Comparison of ENCODE assay signal across 8 cellular contexts in the genomic region with DNA sequence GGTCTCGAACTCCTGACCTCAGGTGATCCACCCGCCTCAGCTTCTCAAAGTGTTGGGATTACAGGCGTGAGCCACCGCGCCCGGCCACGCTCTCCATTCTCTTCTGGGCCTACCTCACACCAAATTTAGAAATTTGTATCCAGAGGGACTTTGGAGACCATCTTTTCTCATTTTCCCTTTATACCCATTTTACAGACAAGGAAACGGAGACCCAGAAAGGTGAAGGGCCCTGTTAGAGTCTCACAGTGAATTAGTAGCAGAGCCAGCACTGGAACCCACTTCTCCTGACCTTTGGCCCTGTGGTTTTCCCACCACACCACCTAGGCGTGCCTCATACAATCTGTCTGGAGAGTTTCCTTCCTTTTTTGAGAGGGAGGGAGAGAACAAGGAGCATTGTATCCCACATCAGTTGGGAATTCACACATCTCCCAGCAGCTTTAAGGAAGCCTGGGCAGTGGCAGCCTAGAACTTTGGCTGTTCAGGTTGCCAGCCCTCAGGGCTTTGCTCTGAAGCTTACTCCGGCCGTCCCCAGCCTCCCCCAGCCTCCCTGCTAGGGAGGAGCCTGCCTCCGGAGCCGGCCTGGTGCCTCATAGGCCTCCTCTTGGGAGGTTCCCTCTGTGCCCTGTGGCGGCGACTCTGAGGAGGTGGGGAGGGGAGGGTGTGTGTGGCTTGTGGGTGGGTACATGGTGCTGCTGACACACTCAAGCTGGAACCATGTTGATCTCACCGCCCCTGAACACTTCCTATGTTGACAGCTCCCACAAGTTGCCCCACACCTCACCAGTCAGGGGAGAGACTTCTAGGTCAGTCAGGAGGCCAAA. TPM values are rescaled to one million over a fixed set of nuclear protein-coding genes. Genes with fewer than 3 reads are reported as not detected.
DNase-seq lines count a peak whose midpoint lies in the region; ATAC-seq, FAIRE-seq and TF ChIP-seq lines count a peak whose summit lies in the region.

No MANE protein-coding gene starts in this region.

- H3K27me3 Mint-ChIP-seq in endothelial cell (ENCODE audit: unreplicated experiment) = peaks cover 9% of the 10 kb centered on the region

- H3K4me3 Mint-ChIP-seq in endothelial cell (ENCODE audit: unreplicated experiment) = no peak overlapping the region

- H3K4me1 ChIP-seq in gastrocnemius medialis = peaks cover 54 to 71% of the 10 kb centered on the region in 2 donors

- in situ Hi-C loops in gastrocnemius medialis (cut with MboI; ENCODE audit: low sequenced_read_pairs in 4 of 4) = no loop called here

- peak overlapping the region; percentile 42 for H3K27ac Mint-ChIP-seq in endothelial cell (ENCODE audit: unreplicated experiment)

- H3K9me3 ChIP-seq in gastrocnemius medialis = no peaks in the 10 kb centered on the region

- peak overlapping the region; percentile 69 to 99 (median 76) for H3K27ac ChIP-seq in gastrocnemius medialis

- peaks cover 22% of the 10 kb centered on the region for H3K4me1 Mint-ChIP-seq in endothelial cell (ENCODE audit: unreplicated experiment)

- H3K36me3 ChIP-seq in gastrocnemius medialis = peaks cover 27 to 100% of the 10 kb centered on the region in 2 donors

- peaks cover 29% of the 10 kb centered on the region for H3K36me3 Mint-ChIP-seq in endothelial cell (ENCODE audit: low read depth, unreplicated experiment)

- no peak for FAIRE-seq in frontal cortex (lab: Jason Lieb, UNC)

- peak; percentile 57 for DNase-seq in EH (ENCODE audit: low read depth)
- peak; percentile 44 to 63 for DNase-seq in activated CD4-positive, alpha-beta T cell treated with anti-CD3 and anti-CD28 coated beads, Interleukin-2, amount 50 U/mL, for 4 hours
- DNase-seq in endothelial cell (ENCODE audit: low spot score) = no peak
- DNase-seq in gastrocnemius medialis = no peak
- no peak for DNase-seq in frontal cortex (ENCODE audit: low spot score in 2 of 2)

- H3K27me3 ChIP-seq in gastrocnemius medialis = no peaks in the 10 kb centered on the region

- no peak for TF ChIP-seq POLR2A in gastrocnemius medialis (IDR thresholded peaks at IDR 0.05)

- TF ChIP-seq CTCF in endothelial cell (IDR thresholded peaks at IDR 0.05; ENCODE audit: unreplicated experiment) (no peak), gastrocnemius medialis (IDR thresholded peaks at IDR 0.05 in 4 of 5, conservative IDR thresholded peaks at IDR 0.05 in 1 of 5) (no peak)

- H3K9me3 Mint-ChIP-seq in endothelial cell (ENCODE audit: unreplicated experiment) = no peaks in the 10 kb centered on the region

- H3K4me3 ChIP-seq in gastrocnemius medialis = no peak overlapping the region

- ATAC-seq in gastrocnemius medialis = no peak
- no peak for ATAC-seq in HG02970 (IDR thresholded peaks at IDR 0.05; ENCODE audit: low FRiP score, unreplicated experiment)
- no peak for ATAC-seq in GM21381 (IDR thresholded peaks at IDR 0.05; ENCODE audit: unreplicated experiment)
- no peak for ATAC-seq in GM19467 (IDR thresholded peaks at IDR 0.05; ENCODE audit: unreplicated experiment)

- intact Hi-C loops in gastrocnemius medialis (cut with DNase I; ENCODE audit: low total_unique reads) = no loop called here

RNA-seq across cellular contexts. Expression of a gene that starts 13.8 kb away (rescaled TPM):
- 24.4 TPM for total RNA-seq in endothelial cell (ENCODE audit: unreplicated experiment)
- 100 to 1,000 TPM; 193 to 214 (median 210) TPM for total RNA-seq in gastrocnemius medialis
- total RNA-seq in frontal cortex = 20.0 TPM

Comparison
In these comparisons a context has a peak if more than half of its experiments do, and no peak if none do; other contexts are left out.
1. DNase-seq: peak in EH (single experiment) and activated CD4-positive, alpha-beta T cell treated with anti-CD3 and anti-CD28 coated beads, Interleukin-2, amount 50 U/mL, for 4 hours (2 of 2); none in endothelial cell (single experiment), gastrocnemius medialis (0 of 2) and frontal cortex (0 of 2).